In the genomic region with DNA sequence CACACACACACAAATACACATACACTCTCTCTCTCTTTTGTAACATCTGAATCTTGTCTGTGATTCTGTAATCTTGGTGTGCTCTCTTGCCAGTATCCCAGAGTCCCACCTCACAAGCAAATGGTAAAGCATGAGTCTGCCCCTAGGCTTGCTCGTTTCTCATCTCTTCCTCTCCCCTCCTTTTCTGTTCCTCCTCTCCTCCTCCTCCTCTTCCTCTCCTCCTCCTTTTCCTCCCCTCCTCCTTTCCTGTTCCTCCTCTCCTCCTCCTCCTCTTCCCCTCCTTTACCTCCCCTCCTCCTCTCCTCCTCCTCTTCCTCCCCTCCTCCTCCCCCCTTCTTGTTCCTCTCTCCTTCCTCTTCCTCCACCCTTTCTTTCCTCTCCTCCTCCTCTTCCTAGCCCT, we compare ENCODE assay signal across 33 cellular contexts. TPM values are rescaled to one million over a fixed set of nuclear protein-coding genes. Genes with fewer than 3 reads are reported as not detected.
A peak's percentile ranks its signal among the peaks of the same experiment; 100 is the strongest.
DNase-seq lines count a peak whose midpoint lies in the region; ATAC-seq and TF ChIP-seq lines count a peak whose summit lies in the region.
"Had no signal": no experiment of that assay in that cellular context is flagged by ENCODE, and none has a peak within 500 bp of the region (broad histone marks: within the 10 kb centered on the region; RNA-seq: fewer than 3 reads in every experiment).

No MANE protein-coding gene starts in this region.

- no peak overlapping the region for H3K9ac ChIP-seq in endodermal cell (ENCODE audit: extremely low read depth, low read length, poor library complexity, severe bottlenecking)

- peaks cover 9% of the 10 kb centered on the region for H3K36me3 ChIP-seq in endodermal cell (ENCODE audit: control insufficient read depth, insufficient read depth, low read length)
- H3K36me3 ChIP-seq: cardiac muscle cell, heart right ventricle, ovary had no signal

- H3K27ac ChIP-seq in RWPE1 (peak overlapping the region; percentile 47), endodermal cell (ENCODE audit: low read depth, low read length) (no peak overlapping the region)
- H3K27ac ChIP-seq: 22Rv1, cardiac muscle cell, heart right ventricle, ovary, SK-N-MC had no signal

- no peaks in the 10 kb centered on the region for H3K27me3 Mint-ChIP-seq in activated T-cell treated with anti-CD3 and anti-CD28 coated beads, Interleukin-2, amount 50 U/mL, for 72 hours (ENCODE audit: low read depth)
- H3K27me3 Mint-ChIP-seq in endodermal cell (ENCODE audit: insufficient read depth) (peaks cover 20% of the 10 kb centered on the region), memory B cell (peaks cover 10% of the 10 kb centered on the region), HFFc6 (ENCODE audit: insufficient read depth) (peaks cover 11% of the 10 kb centered on the region)
- H3K27me3 Mint-ChIP-seq: activated CD4-positive, alpha-beta memory T cell treated with anti-CD3 and anti-CD28 coated beads, Interleukin-2, amount 10 ng/mL, durations not matched to agents 7 days and 5 days; activated naive CD8-positive, alpha-beta T cell; CD4-positive, CD25-positive, alpha-beta regulatory T cell had no signal

- H3K27me3 ChIP-seq in endodermal cell (ENCODE audit: control insufficient read depth, insufficient read depth, low read length, poor library complexity, severe bottlenecking), result no peaks in the 10 kb centered on the region
- H3K27me3 ChIP-seq: cardiac muscle cell, ovary had no signal

- POLR2A ChIA-PET in RWPE1 (lab: Yijun Ruan, JAX; ENCODE audit: low non-redundant PET), result no interaction called here

- H3K9me3 ChIP-seq in endodermal cell (ENCODE audit: control insufficient read depth, low read length), result no peaks in the 10 kb centered on the region
- H3K9me3 ChIP-seq: heart right ventricle, ovary had no signal

- H3K4me1 Mint-ChIP-seq in activated T-cell treated with anti-CD3 and anti-CD28 coated beads, Interleukin-2, amount 50 U/mL, for 72 hours (ENCODE audit: low read depth), result peaks cover 3% of the 10 kb centered on the region
- no peaks in the 10 kb centered on the region for H3K4me1 Mint-ChIP-seq in endodermal cell
- H3K4me1 Mint-ChIP-seq in memory B cell, result no peaks in the 10 kb centered on the region
- peaks cover 10% of the 10 kb centered on the region; the same call in 1 of the 2 replicates for H3K4me1 Mint-ChIP-seq in HFFc6 (ENCODE audit: low read depth)
- H3K4me1 Mint-ChIP-seq: CD4-positive, CD25-positive, alpha-beta regulatory T cell had no signal

- no peak overlapping the region for H3K4me3 Mint-ChIP-seq in activated T-cell treated with anti-CD3 and anti-CD28 coated beads, Interleukin-2, amount 50 U/mL, for 72 hours
- H3K4me3 Mint-ChIP-seq in endodermal cell, result peak overlapping the region; percentile 44
- H3K4me3 Mint-ChIP-seq in memory B cell, result peak overlapping the region; percentile 15
- H3K4me3 Mint-ChIP-seq in HFFc6, result no peak overlapping the region
- H3K4me3 Mint-ChIP-seq: activated CD4-positive, alpha-beta memory T cell treated with anti-CD3 and anti-CD28 coated beads, Interleukin-2, amount 10 ng/mL, durations not matched to agents 7 days and 5 days; activated naive CD8-positive, alpha-beta T cell; CD4-positive, CD25-positive, alpha-beta regulatory T cell; nephron; T-helper 1 cell treated with Interleukin-12 subunit alpha and Interleukin-12 subunit beta and Interleukin-4 antibody, amounts not matched to agents 30 μg/mL and 1 μg/mL, for 36 hours had no signal

- DNase-seq in activated T-cell treated with anti-CD3 and anti-CD28 coated beads, Interleukin-2, amount 50 U/mL, for 72 hours, result no peak
- DNase-seq in activated T-cell treated with anti-CD3 and anti-CD28 coated beads, Interleukin-2, amount 50 U/mL, for 48 hours, result no peak
- DNase-seq in RWPE1 (ENCODE audit: low spot score) (no peak), endodermal cell (no peak), memory B cell (ENCODE audit: low spot score in 2 of 2) (no peak), AG20443 (ENCODE audit: low spot score) (no peak), HFFc6 (no peak)
- DNase-seq in activated effector memory CD4-positive, alpha-beta T cell treated with anti-CD3 and anti-CD28 coated beads, Interleukin-2, amount 50 U/mL, for 16 hours, result no peak
- DNase-seq: activated CD4-positive, alpha-beta memory T cell treated with anti-CD3 and anti-CD28 coated beads, Interleukin-2, amount 10 ng/mL, durations not matched to agents 7 days and 5 days; activated CD4-positive, CD25-positive, alpha-beta regulatory T cell treated with anti-CD3 and anti-CD28 coated beads, Interleukin-2, amount 50 U/mL, for 72 hours; activated CD8-positive, alpha-beta memory T cell treated with anti-CD3 and anti-CD28 coated beads, Interleukin-2, amount 50 U/mL, for 48 hours; activated effector memory CD4-positive, alpha-beta T cell treated with Interleukin-2 at 50 U/mL for 16 hours; CD4-positive, CD25-positive, alpha-beta regulatory T cell; effector CD4-positive, alpha-beta T cell; erythroblast; foreskin melanocyte; heart right ventricle; kidney glomerular epithelial cell; NCI-H1105 treated with DMSO at 0.1 percent for 48 hours; NCI-H187 treated with DMSO at 0.1 percent for 48 hours; NCI-H524 treated with DMSO at 0.1 percent for 48 hours; OCI-M1; ovary; small intestine; stimulated activated naive CD8-positive, alpha-beta T cell treated with anti-CD3 and anti-CD28 coated beads, Interleukin-15, Interleukin-2, amounts not matched to agents 100 U/mL and 50 U/mL, for 24 hours had no signal

- H3K27ac Mint-ChIP-seq in activated T-cell treated with anti-CD3 and anti-CD28 coated beads, Interleukin-2, amount 50 U/mL, for 72 hours, result peak overlapping the region; percentile 54
- H3K27ac Mint-ChIP-seq in endodermal cell, result no peak overlapping the region
- H3K27ac Mint-ChIP-seq in memory B cell, result no peak overlapping the region
- no peak overlapping the region for H3K27ac Mint-ChIP-seq in HFFc6
- H3K27ac Mint-ChIP-seq: activated CD4-positive, alpha-beta memory T cell treated with anti-CD3 and anti-CD28 coated beads, Interleukin-2, amount 10 ng/mL, durations not matched to agents 7 days and 5 days; activated naive CD8-positive, alpha-beta T cell; CD4-positive, CD25-positive, alpha-beta regulatory T cell; nephron; T-helper 1 cell treated with Interleukin-12 subunit alpha and Interleukin-12 subunit beta and Interleukin-4 antibody, amounts not matched to agents 30 μg/mL and 1 μg/mL, for 36 hours had no signal

- peaks cover 0 to 3% of the 10 kb centered on the region in 2 donors for H3K36me3 Mint-ChIP-seq in activated T-cell treated with anti-CD3 and anti-CD28 coated beads, Interleukin-2, amount 50 U/mL, for 72 hours (ENCODE audit: insufficient read depth in 2 of 2)
- H3K36me3 Mint-ChIP-seq in endodermal cell (ENCODE audit: low read depth) (peaks cover 23% of the 10 kb centered on the region), memory B cell (no peaks in the 10 kb centered on the region), HFFc6 (ENCODE audit: low read depth) (no peaks in the 10 kb centered on the region)
- H3K36me3 Mint-ChIP-seq: CD4-positive, CD25-positive, alpha-beta regulatory T cell had no signal

- CTCF ChIA-PET in RWPE1 (lab: Yijun Ruan, JAX), result no interaction called here

- no peak overlapping the region for H3K4me3 ChIP-seq in endodermal cell (ENCODE audit: low read length)
- H3K4me3 ChIP-seq: cardiac muscle cell, K562, lung, ovary, SK-N-MC had no signal

- peaks cover 3 to 5% of the 10 kb centered on the region in 2 donors for H3K9me3 Mint-ChIP-seq in activated T-cell treated with anti-CD3 and anti-CD28 coated beads, Interleukin-2, amount 50 U/mL, for 72 hours
- H3K9me3 Mint-ChIP-seq in endodermal cell (no peaks in the 10 kb centered on the region), memory B cell (peaks cover 3% of the 10 kb centered on the region), HFFc6 (no peaks in the 10 kb centered on the region)
- H3K9me3 Mint-ChIP-seq: nephron had no signal

- 83 to 88% methylated on average over 1 of the region's 1 CpG for WGBS in endodermal cell (ENCODE audit: insufficient coverage in 1 of 2, insufficient read length in 1 of 2), 2 experiments

- no peaks in the 10 kb centered on the region for H3K4me1 ChIP-seq in endodermal cell (ENCODE audit: control insufficient read depth, insufficient read depth, low read length)

- no peak for ATAC-seq in activated T-cell treated with anti-CD3 and anti-CD28 coated beads, Interleukin-2, amount 50 U/mL, for 72 hours (replicated peaks in 1 of 2)
- ATAC-seq in memory B cell (ENCODE audit: low read depth), result no peak
- ATAC-seq: K562; stimulated activated naive CD8-positive, alpha-beta T cell treated with anti-CD3 and anti-CD28 coated beads, Interleukin-15, Interleukin-2, amounts not matched to agents 100 U/mL and 50 U/mL, for 24 hours had no signal

- TF ChIP-seq CTCF in RWPE1 (conservative IDR thresholded peaks at IDR 0.05; ENCODE audit: low read depth) (no peak), endodermal cell (conservative IDR thresholded peaks at IDR 0.05) (no peak), HFFc6 (IDR thresholded peaks at IDR 0.05) (no peak)

RNA-seq across cellular contexts. Expression of gene TNFRSF11A, which starts 59.0 kb away (rescaled TPM):
- total RNA-seq in activated T-cell treated with anti-CD3 and anti-CD28 coated beads, Interleukin-2, amount 50 U/mL, for 72 hours, result 10 to 100 TPM in 1 of 2 donors, 1 to 10 TPM in 1; 5.4 to 13.7 TPM
- total RNA-seq in endodermal cell, result 10 to 100 TPM; 13.7 to 35.6 TPM
- 1.5 TPM for polyA plus RNA-seq in endodermal cell (2013, experiment 1 of 2)
- polyA plus RNA-seq in endodermal cell (2013, experiment 2 of 2), result 1.7 TPM
- under 1 TPM in 1 of 6 experiments, not detected in 5; 0.05 TPM for total RNA-seq in HFFc6 (2021; fragmentation: NEBNext Ultra II Directional; extraction: Animal tissue kit (Norgen Biotek cat#: 25700))

Comparison
In these comparisons a context has a peak if more than half of its experiments do, and no peak if none do; other contexts are left out.
1. H3K4me3 Mint-ChIP-seq: peak in endodermal cell (single experiment) and memory B cell (single experiment); none in activated T-cell treated with anti-CD3 and anti-CD28 coated beads, Interleukin-2, amount 50 U/mL, for 72 hours (0 of 2) and HFFc6 (single experiment).
2. RNA of gene TNFRSF11A, which starts 59.0 kb away (total RNA-seq): 13.7 to 35.6 TPM in endodermal cell and 5.4 to 13.7 TPM in activated T-cell treated with anti-CD3 and anti-CD28 coated beads, Interleukin-2, amount 50 U/mL, for 72 hours; 0.05 TPM in HFFc6; every median in the first group is over 4 times any median in the second.